In the genomic region with DNA sequence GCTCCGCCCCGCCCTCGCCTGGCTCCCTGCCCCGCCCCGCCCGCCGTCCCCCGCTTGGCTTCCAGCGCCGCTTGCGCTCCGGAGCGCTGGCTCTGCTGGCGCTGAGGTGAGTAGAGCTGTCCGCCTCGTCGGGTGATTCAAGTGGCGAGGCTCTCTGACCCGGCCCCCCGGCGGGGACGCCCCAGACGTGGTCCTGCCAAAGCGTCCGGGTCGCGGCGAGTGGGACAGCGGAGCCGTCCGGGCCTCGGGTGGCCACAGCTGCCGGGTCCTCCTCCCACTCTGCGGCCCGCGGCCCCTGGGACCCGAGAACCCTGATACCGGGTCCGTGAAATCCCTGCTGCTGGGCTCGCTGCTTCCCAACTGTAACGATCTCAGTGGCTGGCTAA, we compare ENCODE assay signal across 1 cellular context.
TF ChIP-seq lines count a peak whose summit lies in the region.

A gene (plus strand): TSS at position 46 of the 386 bp plus-strand sequence. CDS start 4,477 bp downstream, outside the sequence.

TF ChIP-seq in K562, 482 proteins besides CTCF, POLR2A, EP300 and RAD21 (continued from another document):
- TF ChIP-seq, protein P1, sequence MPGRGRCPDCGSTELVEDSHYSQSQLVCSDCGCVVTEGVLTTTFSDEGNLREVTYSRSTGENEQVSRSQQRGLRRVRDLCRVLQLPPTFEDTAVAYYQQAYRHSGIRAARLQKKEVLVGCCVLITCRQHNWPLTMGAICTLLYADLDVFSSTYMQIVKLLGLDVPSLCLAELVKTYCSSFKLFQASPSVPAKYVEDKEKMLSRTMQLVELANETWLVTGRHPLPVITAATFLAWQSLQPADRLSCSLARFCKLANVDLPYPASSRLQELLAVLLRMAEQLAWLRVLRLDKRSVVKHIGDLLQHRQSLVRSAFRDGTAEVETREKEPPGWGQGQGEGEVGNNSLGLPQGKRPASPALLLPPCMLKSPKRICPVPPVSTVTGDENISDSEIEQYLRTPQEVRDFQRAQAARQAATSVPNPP (IDR thresholded peaks at IDR 0.05; ENCODE audit: borderline replicate concordance, insufficient read depth, insufficient read length): no peak
- TF ChIP-seq RB1 (IDR thresholded peaks at IDR 0.05; ENCODE audit: low read depth): peak; percentile 46
- TF ChIP-seq TEAD1 (CRISPR knock-in tag; IDR thresholded peaks at IDR 0.05): no peak
- TF ChIP-seq, protein P2, sequence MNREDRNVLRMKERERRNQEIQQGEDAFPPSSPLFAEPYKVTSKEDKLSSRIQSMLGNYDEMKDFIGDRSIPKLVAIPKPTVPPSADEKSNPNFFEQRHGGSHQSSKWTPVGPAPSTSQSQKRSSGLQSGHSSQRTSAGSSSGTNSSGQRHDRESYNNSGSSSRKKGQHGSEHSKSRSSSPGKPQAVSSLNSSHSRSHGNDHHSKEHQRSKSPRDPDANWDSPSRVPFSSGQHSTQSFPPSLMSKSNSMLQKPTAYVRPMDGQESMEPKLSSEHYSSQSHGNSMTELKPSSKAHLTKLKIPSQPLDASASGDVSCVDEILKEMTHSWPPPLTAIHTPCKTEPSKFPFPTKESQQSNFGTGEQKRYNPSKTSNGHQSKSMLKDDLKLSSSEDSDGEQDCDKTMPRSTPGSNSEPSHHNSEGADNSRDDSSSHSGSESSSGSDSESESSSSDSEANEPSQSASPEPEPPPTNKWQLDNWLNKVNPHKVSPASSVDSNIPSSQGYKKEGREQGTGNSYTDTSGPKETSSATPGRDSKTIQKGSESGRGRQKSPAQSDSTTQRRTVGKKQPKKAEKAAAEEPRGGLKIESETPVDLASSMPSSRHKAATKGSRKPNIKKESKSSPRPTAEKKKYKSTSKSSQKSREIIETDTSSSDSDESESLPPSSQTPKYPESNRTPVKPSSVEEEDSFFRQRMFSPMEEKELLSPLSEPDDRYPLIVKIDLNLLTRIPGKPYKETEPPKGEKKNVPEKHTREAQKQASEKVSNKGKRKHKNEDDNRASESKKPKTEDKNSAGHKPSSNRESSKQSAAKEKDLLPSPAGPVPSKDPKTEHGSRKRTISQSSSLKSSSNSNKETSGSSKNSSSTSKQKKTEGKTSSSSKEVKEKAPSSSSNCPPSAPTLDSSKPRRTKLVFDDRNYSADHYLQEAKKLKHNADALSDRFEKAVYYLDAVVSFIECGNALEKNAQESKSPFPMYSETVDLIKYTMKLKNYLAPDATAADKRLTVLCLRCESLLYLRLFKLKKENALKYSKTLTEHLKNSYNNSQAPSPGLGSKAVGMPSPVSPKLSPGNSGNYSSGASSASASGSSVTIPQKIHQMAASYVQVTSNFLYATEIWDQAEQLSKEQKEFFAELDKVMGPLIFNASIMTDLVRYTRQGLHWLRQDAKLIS (CRISPR knock-in tag; IDR thresholded peaks at IDR 0.05): 0 out of 2 replicates have a peak, but pooled peaks have one; percentile 15
- peak; percentile 69 for TF ChIP-seq KDM5B (IDR thresholded peaks at IDR 0.05; ENCODE audit: insufficient replicate concordance, low read depth, low read length)
- TF ChIP-seq, protein P3, sequence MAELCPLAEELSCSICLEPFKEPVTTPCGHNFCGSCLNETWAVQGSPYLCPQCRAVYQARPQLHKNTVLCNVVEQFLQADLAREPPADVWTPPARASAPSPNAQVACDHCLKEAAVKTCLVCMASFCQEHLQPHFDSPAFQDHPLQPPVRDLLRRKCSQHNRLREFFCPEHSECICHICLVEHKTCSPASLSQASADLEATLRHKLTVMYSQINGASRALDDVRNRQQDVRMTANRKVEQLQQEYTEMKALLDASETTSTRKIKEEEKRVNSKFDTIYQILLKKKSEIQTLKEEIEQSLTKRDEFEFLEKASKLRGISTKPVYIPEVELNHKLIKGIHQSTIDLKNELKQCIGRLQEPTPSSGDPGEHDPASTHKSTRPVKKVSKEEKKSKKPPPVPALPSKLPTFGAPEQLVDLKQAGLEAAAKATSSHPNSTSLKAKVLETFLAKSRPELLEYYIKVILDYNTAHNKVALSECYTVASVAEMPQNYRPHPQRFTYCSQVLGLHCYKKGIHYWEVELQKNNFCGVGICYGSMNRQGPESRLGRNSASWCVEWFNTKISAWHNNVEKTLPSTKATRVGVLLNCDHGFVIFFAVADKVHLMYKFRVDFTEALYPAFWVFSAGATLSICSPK (IDR thresholded peaks at IDR 0.05; ENCODE audit: borderline replicate concordance): no peak
